ENCODE assay signal across 20 cellular contexts in the genomic region with DNA sequence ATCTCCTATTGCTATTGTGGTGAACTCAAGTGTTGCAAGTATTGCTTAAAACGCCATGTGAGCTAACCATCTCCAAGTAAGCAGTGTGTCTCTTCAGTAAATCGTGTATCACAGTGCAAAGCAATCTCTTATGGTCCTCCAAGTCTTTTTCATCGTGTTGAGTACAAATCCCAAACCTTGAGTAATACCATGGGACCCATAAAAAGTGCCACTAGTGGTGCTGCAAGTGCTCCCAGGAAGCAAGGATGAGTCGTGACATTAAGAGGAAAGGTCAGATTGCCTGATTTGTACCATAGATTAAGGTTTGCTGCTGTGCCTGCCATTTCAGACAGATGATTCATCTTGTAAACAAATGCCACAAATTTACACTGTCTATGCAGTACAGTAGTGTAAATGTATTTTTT.
DNase-seq lines count a peak whose midpoint lies in the region; ATAC-seq and TF ChIP-seq lines count a peak whose summit lies in the region.
"Had no signal": no experiment of that assay in that cellular context is flagged by ENCODE, and none has a peak within 500 bp of the region (broad histone marks: within the 10 kb centered on the region; RNA-seq: fewer than 3 reads in every experiment).

No MANE protein-coding gene starts in this region.

- peaks cover 0 to 2% (median 0%) of the 10 kb centered on the region in 3 experiments; a peak in 1 of 7 replicates for H3K36me3 Mint-ChIP-seq in H9 (ENCODE audit: insufficient read depth in 1 of 3, low read depth in 3 of 3)
- H3K36me3 Mint-ChIP-seq: CD4-positive, CD25-positive, alpha-beta regulatory T cell had no signal

- H3K79me1 ChIP-seq in H9 (ENCODE audit: insufficient read depth, low read depth, low read length, poor library complexity, severe bottlenecking), result no peaks in the 10 kb centered on the region

- H3K4me2 ChIP-seq in PC-3 (ENCODE audit: low read length) (peak overlapping the region; percentile 36), H9 (ENCODE audit: insufficient read depth, insufficient read length, low read length) (no peak overlapping the region)

- no peak overlapping the region for H3K18ac ChIP-seq in H9 (ENCODE audit: insufficient read length, low read depth, low read length)

- H3K9me2 ChIP-seq in PC-3 (replicated peaks; ENCODE audit: low read length), result no peaks in the 10 kb centered on the region

- H3K27me3 ChIP-seq in PC-3 (ENCODE audit: low read length) (no peaks in the 10 kb centered on the region), H9 (ENCODE audit: insufficient read depth, low read length) (no peaks in the 10 kb centered on the region)
- H3K27me3 ChIP-seq: body of pancreas, left lung, stomach had no signal

- no peaks in the 10 kb centered on the region for H3K36me3 ChIP-seq in PC-3 (ENCODE audit: low read depth, low read length)
- H3K36me3 ChIP-seq in mucosa of descending colon (ENCODE audit: low read depth), result no peaks in the 10 kb centered on the region
- H3K36me3 ChIP-seq: left lung, stomach had no signal

- H3K27ac ChIP-seq in PC-3 (ENCODE audit: low read length) (peak overlapping the region; percentile 56), H9 (ENCODE audit: insufficient read length, low read depth, low read length) (no peak overlapping the region)
- H3K27ac ChIP-seq: body of pancreas, left lung, stomach had no signal

- H3K4me1 ChIP-seq in PC-3 (ENCODE audit: insufficient read depth, low read length), result peaks cover 15% of the 10 kb centered on the region
- no peaks in the 10 kb centered on the region for H3K4me1 ChIP-seq in mucosa of descending colon (ENCODE audit: low read depth)
- no peaks in the 10 kb centered on the region for H3K4me1 ChIP-seq in H9 (ENCODE audit: insufficient read depth, low read length)
- H3K4me1 ChIP-seq: body of pancreas, left lung, stomach had no signal

- no peak overlapping the region for H2BK5ac ChIP-seq in H9 (ENCODE audit: insufficient read length, low read length)

- intact Hi-C loops in PC-3 (cut with micrococcal nuclease) (no loop called here), mucosa of descending colon (cut with DNase I, micrococcal nuclease) (no loop called here)

- H3K14ac ChIP-seq in H9 (ENCODE audit: insufficient read depth, low read length), result no peak overlapping the region

- no peaks in the 10 kb centered on the region for H3F3A ChIP-seq in PC-3 (ENCODE audit: low read length, unreplicated experiment)

- DNase-seq in EH (ENCODE audit: low read depth), result peak; percentile 87
- DNase-seq in PC-3, result peak; percentile 78
- DNase-seq in choroid plexus epithelial cell (ENCODE audit: low read depth), result peak; percentile 75
- DNase-seq in mucosa of descending colon, result no peak
- no peak for DNase-seq in activated T-cell treated with anti-CD3 and anti-CD28 coated beads, Interleukin-2, amount 50 U/mL, for 1 hour
- DNase-seq in H9, result no peak
- no peak for DNase-seq in NCI-H1105 (lab: John Stamatoyannopoulos, UW)
- DNase-seq in effector CD4-positive, alpha-beta T cell, result no peak
- DNase-seq: activated CD4-positive, alpha-beta T cell treated with anti-CD3 and anti-CD28 coated beads for 4 hours; activated T-cell treated with anti-CD3 and anti-CD28 coated beads, Interleukin-2, amount 50 U/mL, for 48 hours; body of pancreas; CD4-positive, CD25-positive, alpha-beta regulatory T cell; effector memory CD8-positive, alpha-beta T cell; left lung; NCI-H1092; NCI-H446; OCI-M1; stomach had no signal

- BruUV-seq in PC-3 (replicated peaks; lab: Mats Ljungman, UMichigan), result no TSS peak

- no peak overlapping the region for H4K8ac ChIP-seq in H9 (replicated peaks; ENCODE audit: insufficient read length, low read depth, low read length)

- no peak overlapping the region for H2BK15ac ChIP-seq in H9 (ENCODE audit: low read depth, low read length)

- TF ChIP-seq CTCF in PC-3 (conservative IDR thresholded peaks at IDR 0.05; ENCODE audit: low read depth, low read length) (no peak), choroid plexus epithelial cell (conservative IDR thresholded peaks at IDR 0.05; ENCODE audit: low read depth, low read length) (no peak), mucosa of descending colon (IDR thresholded peaks at IDR 0.05) (no peak), H9 (conservative IDR thresholded peaks at IDR 0.05) (no peak)

- ATAC-seq in PC-3 (peak; percentile 99), mucosa of descending colon (peak; percentile 32)
- ATAC-seq: body of pancreas; effector memory CD8-positive, alpha-beta T cell; left lung; sciatic nerve had no signal

- H3K56ac ChIP-seq in H9 (ENCODE audit: insufficient read length, low read depth, low read length), result no peak overlapping the region

- no peak overlapping the region for H4K5ac ChIP-seq in H9 (ENCODE audit: insufficient read length, low read depth, low read length)

- H3K27ac Mint-ChIP-seq in H9, result no peak overlapping the region
- H3K27ac Mint-ChIP-seq: effector memory CD8-positive, alpha-beta T cell; T-helper 1 cell treated with Interleukin-12 subunit alpha and Interleukin-12 subunit beta and Interleukin-4 antibody, amounts not matched to agents 30 μg/mL and 1 μg/mL, for 36 hours had no signal

- no peak overlapping the region for H4K91ac ChIP-seq in H9 (ENCODE audit: insufficient read length, low read depth, low read length)

- no peak overlapping the region for H3K4me3 Mint-ChIP-seq in H9
- H3K4me3 Mint-ChIP-seq: CD4-positive, CD25-positive, alpha-beta regulatory T cell; effector memory CD8-positive, alpha-beta T cell; T-helper 1 cell treated with Interleukin-12 subunit alpha and Interleukin-12 subunit beta and Interleukin-4 antibody, amounts not matched to agents 30 μg/mL and 1 μg/mL, for 36 hours had no signal

- H3K4ac ChIP-seq in H9 (ENCODE audit: low read depth, low read length), result no peak overlapping the region

- no peaks in the 10 kb centered on the region; a peak in 1 of 5 replicates for H3K9me3 Mint-ChIP-seq in H9
- H3K9me3 Mint-ChIP-seq: CD4-positive, CD25-positive, alpha-beta regulatory T cell; effector memory CD8-positive, alpha-beta T cell; T-helper 1 cell treated with Interleukin-12 subunit alpha and Interleukin-12 subunit beta and Interleukin-4 antibody, amounts not matched to agents 30 μg/mL and 1 μg/mL, for 36 hours had no signal

- no peak overlapping the region for H2AK5ac ChIP-seq in H9 (ENCODE audit: insufficient read length, low read length)

- POLR2A ChIA-PET in PC-3 (lab: Charles Lee; ENCODE audit: unreplicated experiment), result no interaction called here

- H2BK12ac ChIP-seq in H9 (ENCODE audit: insufficient read length, low read depth, low read length), result no peak overlapping the region

- H3K79me2 ChIP-seq in PC-3 (ENCODE audit: low read length) (no peaks in the 10 kb centered on the region), H9 (ENCODE audit: insufficient read depth, low read length) (no peaks in the 10 kb centered on the region)

- no peaks in the 10 kb centered on the region for H3K4me1 Mint-ChIP-seq in H9
- H3K4me1 Mint-ChIP-seq: CD4-positive, CD25-positive, alpha-beta regulatory T cell had no signal

- no peaks in the 10 kb centered on the region for H4K20me1 ChIP-seq in PC-3 (ENCODE audit: low read length)
- no peaks in the 10 kb centered on the region for H4K20me1 ChIP-seq in H9 (ENCODE audit: control insufficient read depth, insufficient read depth, insufficient read length)

- no CpG with 5 or more reads among the region's 4 CpGs for WGBS in H9 (ENCODE audit: extremely low coverage, insufficient read length, low lambda C conversion rate)

- H3K9me3 ChIP-seq in PC-3 (ENCODE audit: low read length) (no peaks in the 10 kb centered on the region), mucosa of descending colon (no peaks in the 10 kb centered on the region), H9 (ENCODE audit: control insufficient read depth, low read depth, low read length) (no peaks in the 10 kb centered on the region)
- H3K9me3 ChIP-seq: body of pancreas, left lung, stomach had no signal

- no peak overlapping the region for H2BK120ac ChIP-seq in H9 (ENCODE audit: low read depth, low read length, poor library complexity, severe bottlenecking)

- H3K23ac ChIP-seq in H9 (ENCODE audit: insufficient read length, low read depth, low read length), result no peak overlapping the region

- H2AFZ ChIP-seq in PC-3 (ENCODE audit: low read length) (no peak overlapping the region), H9 (ENCODE audit: low read length) (no peak overlapping the region)

- CTCF ChIA-PET in PC-3 (lab: Charles Lee), result no interaction called here

- H3K4me3 ChIP-seq in PC-3 (ENCODE audit: low read length) (no peak overlapping the region), choroid plexus epithelial cell (ENCODE audit: low read depth, low read length) (no peak overlapping the region), mucosa of descending colon (no peak overlapping the region)
- H3K4me3 ChIP-seq: body of pancreas, left lung, stomach had no signal

- no peak overlapping the region for H2BK20ac ChIP-seq in H9 (ENCODE audit: low read depth, low read length, poor library complexity, severe bottlenecking)

- no peak overlapping the region for H3T11ph ChIP-seq in H9 (ENCODE audit: low read length)

- H3K23me2 ChIP-seq in H9 (ENCODE audit: insufficient read length, low read depth, low read length, poor library complexity, severe bottlenecking), result no peaks in the 10 kb centered on the region

- no peak overlapping the region for H3K9ac ChIP-seq in PC-3 (ENCODE audit: low read length)
- H3K9ac ChIP-seq in H9 (ENCODE audit: extremely low read depth, insufficient read length, low read length), result no peak overlapping the region

- no peaks in the 10 kb centered on the region for H3K27me3 Mint-ChIP-seq in H9 (ENCODE audit: low read depth)
- H3K27me3 Mint-ChIP-seq: effector memory CD8-positive, alpha-beta T cell had no signal

Comparison
In these comparisons a context has a peak if more than half of its experiments do, and no peak if none do; other contexts are left out.
1. DNase-seq: peak in EH (single experiment), PC-3 (single experiment) and choroid plexus epithelial cell (single experiment); none in mucosa of descending colon (0 of 3), activated T-cell treated with anti-CD3 and anti-CD28 coated beads, Interleukin-2, amount 50 U/mL, for 1 hour (single experiment), H9 (single experiment), NCI-H1105 (single experiment) and effector CD4-positive, alpha-beta T cell (single experiment).